8 cellular contexts compared by ENCODE assay signal in the genomic region with DNA sequence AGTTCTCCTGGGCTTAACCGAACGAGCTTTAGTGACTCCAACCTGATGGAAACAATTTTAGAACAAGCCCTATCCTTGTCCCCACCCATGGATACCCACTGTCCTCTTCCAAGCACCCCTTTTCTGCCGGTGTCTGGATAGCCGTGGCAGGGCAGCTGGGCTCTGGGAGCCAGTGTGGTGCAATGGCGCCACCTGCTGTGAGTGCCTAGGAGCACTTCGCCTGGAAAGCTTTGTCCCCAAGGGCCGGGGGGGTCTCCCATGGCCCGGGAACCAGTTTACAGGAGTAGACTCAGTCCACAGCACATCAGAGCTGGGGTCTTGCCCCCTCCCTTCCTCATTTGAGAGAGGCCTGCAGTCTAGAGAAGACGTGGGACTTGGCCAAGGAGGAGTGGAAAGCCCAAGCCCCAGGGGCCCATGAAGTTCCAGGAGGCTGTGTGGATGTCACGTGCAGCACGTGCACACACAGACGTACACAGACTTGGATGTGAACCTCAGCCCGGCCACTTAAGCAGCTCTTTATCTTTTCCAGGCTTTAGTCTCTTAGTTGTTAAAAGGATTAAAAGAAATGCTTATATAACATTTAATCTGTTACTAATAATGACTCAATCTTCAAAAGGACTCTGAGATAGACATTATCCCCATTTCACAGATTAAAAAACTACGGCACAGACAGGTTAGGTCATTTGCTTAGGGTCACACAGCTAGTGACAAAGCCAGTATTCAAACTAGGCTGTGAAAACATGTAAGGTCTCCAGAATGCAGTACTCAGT. TPM values are rescaled to one million over a fixed set of nuclear protein-coding genes. Genes with fewer than 3 reads are reported as not detected.
DNase-seq lines count a peak whose midpoint lies in the region; ATAC-seq, FAIRE-seq and TF ChIP-seq lines count a peak whose summit lies in the region.

No MANE protein-coding gene starts in this region.

- intact Hi-C loops in activated CD4-positive, alpha-beta memory T cell treated with anti-CD3 and anti-CD28 coated beads for 36 hours (cut with micrococcal nuclease) = loop anchor here (1.0 to 5.0 kb wide), 2 partner anchors 42 to 217 kb away; no protein-coding TSS in a partner anchor
- intact Hi-C loops in endothelial cell of umbilical vein (cut with micrococcal nuclease) = loop anchor here (1.0 to 5.0 kb wide), 4 partner anchors 42 to 326 kb away; no protein-coding TSS in a partner anchor

- no peak overlapping the region for H3K4me2 ChIP-seq in endothelial cell of umbilical vein (ENCODE audit: insufficient read depth, low read length)

- DNase-seq in NCI-H2029 (lab: John Stamatoyannopoulos, UW) = peak; percentile 36
- no peak for DNase-seq in NCI-H2029 treated with DMSO at 0.1 percent for 48 hours (lab: John Stamatoyannopoulos, UW)
- peak; percentile 10 for DNase-seq in NCI-H2107 treated with DMSO at 0.1 percent for 48 hours (lab: John Stamatoyannopoulos, UW; ENCODE audit: unreplicated experiment)
- DNase-seq in activated CD4-positive, alpha-beta memory T cell treated with anti-CD3 and anti-CD28 coated beads for 36 hours = peak; percentile 65
- DNase-seq in endothelial cell of umbilical vein (ENCODE audit: low read depth, low spot score) = peak; percentile 48
- peak in 1 of 2 experiments; percentile 74 for DNase-seq in mesothelial cell of epicardium (ENCODE audit: low spot score in 2 of 2, unreplicated experiment in 2 of 2)
- no peak for DNase-seq in thoracic aorta (ENCODE audit: low spot score)

- no peaks in the 10 kb centered on the region for H4K20me1 ChIP-seq in endothelial cell of umbilical vein (replicated peaks; ENCODE audit: control insufficient read depth, extremely low read depth, insufficient read depth, low read length)

- TF ChIP-seq POLR2A in endothelial cell of umbilical vein (IDR thresholded peaks at IDR 0.05; ENCODE audit: low read depth, low read length) = no peak

- TF ChIP-seq CTCF in endothelial cell of umbilical vein (IDR thresholded peaks at IDR 0.05; ENCODE audit: extremely low read depth in 1 of 2, insufficient read depth in 1 of 2, low read depth in 1 of 2, low read length in 2 of 2) (peak; percentile 74 to 87), mesothelial cell of epicardium (IDR thresholded peaks at IDR 0.05; ENCODE audit: unreplicated experiment) (peak; percentile 63), thoracic aorta (IDR thresholded peaks at IDR 0.05) (peak; percentile 65)

- CTCF ChIA-PET in activated CD4-positive, alpha-beta memory T cell treated with anti-CD3 and anti-CD28 coated beads for 36 hours (lab: Charles Lee) = interaction anchor here (0.6 to 3.4 kb wide), 29 partner anchors 9 to 379 kb away, joined by 3 to 33 read pairs (median 4); a partner anchor contains a TSS
- CTCF ChIA-PET in endothelial cell of umbilical vein (lab: Charles Lee) = interaction anchor here (0.7 to 3.3 kb wide), 27 partner anchors 8 to 379 kb away, joined by 3 to 42 read pairs (median 5); a partner anchor contains a TSS

- H3K4me3 Mint-ChIP-seq in activated CD4-positive, alpha-beta memory T cell treated with anti-CD3 and anti-CD28 coated beads for 36 hours = no peak overlapping the region
- no peak overlapping the region for H3K4me3 Mint-ChIP-seq in mesothelial cell of epicardium

- no peak overlapping the region for H2AFZ ChIP-seq in endothelial cell of umbilical vein (ENCODE audit: low read depth, low read length)

- H3K9me1 ChIP-seq in endothelial cell of umbilical vein (replicated peaks; ENCODE audit: control insufficient read depth, extremely low read depth, insufficient read depth, low read length) = no peaks in the 10 kb centered on the region

- no peak overlapping the region for H3K9ac ChIP-seq in endothelial cell of umbilical vein (replicated peaks; ENCODE audit: extremely low read depth, insufficient read depth, low read length)

- POLR2A ChIA-PET in activated CD4-positive, alpha-beta memory T cell treated with anti-CD3 and anti-CD28 coated beads for 36 hours (lab: Charles Lee) = no interaction called here
- POLR2A ChIA-PET in endothelial cell of umbilical vein (lab: Charles Lee) = interaction anchor here (0.6 kb wide), 1 partner anchor 326 kb away, joined by 3 read pairs; no protein-coding TSS in a partner anchor

- H3K9me3 Mint-ChIP-seq in activated CD4-positive, alpha-beta memory T cell treated with anti-CD3 and anti-CD28 coated beads for 36 hours = no peaks in the 10 kb centered on the region
- no peaks in the 10 kb centered on the region for H3K9me3 Mint-ChIP-seq in mesothelial cell of epicardium

- no TSS peak for BruUV-seq in endothelial cell of umbilical vein (replicated peaks; lab: Mats Ljungman, UMichigan)

- H3K4me1 Mint-ChIP-seq in activated CD4-positive, alpha-beta memory T cell treated with anti-CD3 and anti-CD28 coated beads for 36 hours (ENCODE audit: low read depth) = peaks cover 23% of the 10 kb centered on the region
- H3K4me1 Mint-ChIP-seq in mesothelial cell of epicardium = peaks cover 32% of the 10 kb centered on the region

- peak; percentile 28 for FAIRE-seq in endothelial cell of umbilical vein (lab: Jason Lieb, UNC)

- H3K27me3 Mint-ChIP-seq in activated CD4-positive, alpha-beta memory T cell treated with anti-CD3 and anti-CD28 coated beads for 36 hours = no peaks in the 10 kb centered on the region
- peaks cover 8% of the 10 kb centered on the region for H3K27me3 Mint-ChIP-seq in mesothelial cell of epicardium (ENCODE audit: low read depth)

- dilution Hi-C loops in endothelial cell of umbilical vein (cut with MboI; ENCODE audit: extremely low pct_ligation_motif_present, low sequenced_read_pairs) = no loop called here

- H3K27ac Mint-ChIP-seq in activated CD4-positive, alpha-beta memory T cell treated with anti-CD3 and anti-CD28 coated beads for 36 hours = no peak overlapping the region
- peak overlapping the region; percentile 59 for H3K27ac Mint-ChIP-seq in mesothelial cell of epicardium

- peaks cover 18% of the 10 kb centered on the region for H3K36me3 Mint-ChIP-seq in activated CD4-positive, alpha-beta memory T cell treated with anti-CD3 and anti-CD28 coated beads for 36 hours
- peaks cover 14% of the 10 kb centered on the region for H3K36me3 Mint-ChIP-seq in mesothelial cell of epicardium

- H3K27me3 ChIP-seq in endothelial cell of umbilical vein (ENCODE audit: control insufficient read depth in 2 of 2, insufficient read depth in 2 of 2, low read length in 2 of 2) (peaks cover 2 to 4% of the 10 kb centered on the region in 2 experiments), thoracic aorta (replicated peaks; ENCODE audit: insufficient read depth) (no peaks in the 10 kb centered on the region)

- no peaks in the 10 kb centered on the region for H3K9me3 ChIP-seq in endothelial cell of umbilical vein (replicated peaks; ENCODE audit: control insufficient read depth, insufficient read depth, low read length)
- no peaks in the 10 kb centered on the region for H3K9me3 ChIP-seq in thoracic aorta

- H3K27ac ChIP-seq in endothelial cell of umbilical vein (ENCODE audit: insufficient read depth, low read depth, low read length) (no peak overlapping the region), thoracic aorta (no peak overlapping the region)

- no peak overlapping the region for H3K4me3 ChIP-seq in endothelial cell of umbilical vein (replicated peaks in 1 of 3; ENCODE audit: insufficient read depth in 1 of 3, low read depth in 1 of 3, low read length in 3 of 3)
- H3K4me3 ChIP-seq in thoracic aorta = no peak overlapping the region

- H3K4me1 ChIP-seq in endothelial cell of umbilical vein (ENCODE audit: control insufficient read depth, extremely low read depth, insufficient read depth, low read length) (peaks cover 9% of the 10 kb centered on the region), thoracic aorta (ENCODE audit: control insufficient read depth in 1 of 2, low read depth in 2 of 2) (peaks cover 0 to 8% of the 10 kb centered on the region in 2 donors)

- ATAC-seq in thoracic aorta (ENCODE audit: insufficient number of reproducible peaks, low FRiP score, low read depth) (no peak), GM21825 (IDR thresholded peaks at IDR 0.05; ENCODE audit: unreplicated experiment) (no peak)

- H3K79me2 ChIP-seq in endothelial cell of umbilical vein (ENCODE audit: control insufficient read depth, insufficient read depth, low read length) = no peaks in the 10 kb centered on the region

- H3K36me3 ChIP-seq in endothelial cell of umbilical vein (ENCODE audit: control insufficient read depth in 2 of 2, extremely low read depth in 1 of 2, insufficient read depth in 2 of 2, low read length in 2 of 2) (no peaks in the 10 kb centered on the region), thoracic aorta (peaks cover 17% of the 10 kb centered on the region)

TF ChIP-seq in endothelial cell of umbilical vein, 7 proteins besides CTCF, POLR2A, EP300 and RAD21 (continues in another document):
- TF ChIP-seq FOS (IDR thresholded peaks at IDR 0.05; ENCODE audit: borderline replicate concordance, insufficient read depth, low read length) = no peak
- no peak for TF ChIP-seq EZH2 (IDR thresholded peaks at IDR 0.05; ENCODE audit: borderline replicate concordance, low read depth, low read length, severe bottlenecking)
- TF ChIP-seq GATA2 (IDR thresholded peaks at IDR 0.05; ENCODE audit: insufficient read depth, insufficient read length, low read depth, low read length) = no peak

RNA-seq across cellular contexts. Expression of a gene that starts 40.9 kb away (rescaled TPM):
- total RNA-seq in activated CD4-positive, alpha-beta memory T cell treated with anti-CD3 and anti-CD28 coated beads for 36 hours = not detected
- not detected in 2 replicates for total RNA-seq in endothelial cell of umbilical vein
- polyA plus RNA-seq in endothelial cell of umbilical vein = not detected in 2 replicates
- not detected in 2 replicates for polyA plus RNA-seq in endothelial cell of umbilical vein (2011; cell fraction: cytosol; rRNA removed)
- polyA plus RNA-seq in endothelial cell of umbilical vein (2011; cell fraction: nucleus; rRNA removed) = not detected in 2 replicates
- 0.10 TPM in 1 of 2 replicates, not detected in the other for polyA plus RNA-seq in endothelial cell of umbilical vein (2012)
- polyA minus RNA-seq in endothelial cell of umbilical vein = not detected in 2 replicates
- polyA minus RNA-seq in endothelial cell of umbilical vein (2011; cell fraction: cytosol; rRNA and poly(A)+ RNA removed) = not detected
- polyA minus RNA-seq in endothelial cell of umbilical vein (2011; cell fraction: nucleus; rRNA and poly(A)+ RNA removed) = 0.14 TPM in 1 of 2 replicates, not detected in the other
- total RNA-seq in mesothelial cell of epicardium = 0.14 to 0.18 TPM in 2 of 3 replicates, not detected in the other
- not detected for total RNA-seq in thoracic aorta

RNA-seq across cellular contexts. Expression of a gene that starts 57.3 kb away (rescaled TPM):
- total RNA-seq in activated CD4-positive, alpha-beta memory T cell treated with anti-CD3 and anti-CD28 coated beads for 36 hours = 10 to 100 TPM; 57.4 to 64.1 TPM
- total RNA-seq in endothelial cell of umbilical vein = 42.1 and 43.5 TPM in 2 replicates
- polyA plus RNA-seq in endothelial cell of umbilical vein = 35.1 and 38.0 TPM in 2 replicates
- polyA plus RNA-seq in endothelial cell of umbilical vein (2011; cell fraction: cytosol; rRNA removed) = 28.6 and 33.9 TPM in 2 replicates
- 51.3 and 64.4 TPM in 2 replicates for polyA plus RNA-seq in endothelial cell of umbilical vein (2011; cell fraction: nucleus; rRNA removed)
- polyA plus RNA-seq in endothelial cell of umbilical vein (2012) = 30.6 and 31.2 TPM in 2 replicates
- polyA minus RNA-seq in endothelial cell of umbilical vein = 51.8 and 74.7 TPM in 2 replicates
- polyA minus RNA-seq in endothelial cell of umbilical vein (2011; cell fraction: cytosol; rRNA and poly(A)+ RNA removed) = 13.0 TPM
- polyA minus RNA-seq in endothelial cell of umbilical vein (2011; cell fraction: nucleus; rRNA and poly(A)+ RNA removed) = 18.6 and 30.7 TPM in 2 replicates
- total RNA-seq in mesothelial cell of epicardium = 53.2 to 56.5 TPM (median 54.2 TPM) in 3 replicates
- total RNA-seq in thoracic aorta = 10 to 100 TPM; 50.1 to 55.2 TPM

Comparison
In these comparisons a context has a peak if more than half of its experiments do, and no peak if none do; other contexts are left out.
1. DNase-seq: peak in NCI-H2029 (single experiment), NCI-H2107 treated with DMSO at 0.1 percent for 48 hours (single experiment), activated CD4-positive, alpha-beta memory T cell treated with anti-CD3 and anti-CD28 coated beads for 36 hours (single experiment) and endothelial cell of umbilical vein (single experiment); none in NCI-H2029 treated with DMSO at 0.1 percent for 48 hours (single experiment) and thoracic aorta (single experiment).
2. Peak in every context shown above with its lines, with median percentiles within 50 percentile points of each other: CTCF ChIP-seq.